15 cellular contexts compared by ENCODE assay signal in genomic region chr9:22416692-22417060, GRCh38. TPM values are rescaled to one million over a fixed set of nuclear protein-coding genes. Genes with fewer than 3 reads are reported as not detected.
DNase-seq lines count a peak whose midpoint lies in the region; TF ChIP-seq lines count a peak whose summit lies in the region.
"Had no signal": no experiment of that assay in that cellular context is flagged by ENCODE, and none has a peak within 500 bp of the region (broad histone marks: within the 10 kb centered on the region; RNA-seq: fewer than 3 reads in every experiment).

No MANE protein-coding gene starts in this region.

- peaks cover 15% of the 10 kb centered on the region for H3K4me1 Mint-ChIP-seq in mesothelial cell of epicardium
- no peaks in the 10 kb centered on the region for H3K4me1 Mint-ChIP-seq in immature natural killer cell
- H3K4me1 Mint-ChIP-seq: activated B cell treated with CpG ODN at 0.5 μM for 24 hours; activated naive CD4-positive, alpha-beta T cell treated with anti-CD3 and anti-CD28 coated beads, Interleukin-2, amount 10 ng/mL, durations not matched to agents 7 days and 5 days had no signal

- intact Hi-C loops in mammary epithelial cell (cut with micrococcal nuclease) (no loop called here), adrenal gland (cut with DNase I) (no loop called here)

- H3K9me3 Mint-ChIP-seq in mesothelial cell of epicardium (peaks cover 9% of the 10 kb centered on the region), immature natural killer cell (peaks cover 0 to 10% (median 2%) of the 10 kb centered on the region in 6 donors)
- H3K9me3 Mint-ChIP-seq: activated naive CD4-positive, alpha-beta T cell treated with anti-CD3 and anti-CD28 coated beads, Interleukin-2, amount 10 ng/mL, durations not matched to agents 7 days and 5 days had no signal

- H3K4me3 ChIP-seq in ACC112 (ENCODE audit: low read depth, low read length) (peak overlapping the region; percentile 42; the same call in 1 of the 2 replicates), mammary epithelial cell (replicated peaks in 1 of 3; ENCODE audit: insufficient read depth in 1 of 3, low read depth in 2 of 3, low read length in 3 of 3) (no peak overlapping the region), adrenal gland (no peak overlapping the region)
- H3K4me3 ChIP-seq: left ventricle myocardium inferior had no signal

- no peak overlapping the region for H3K9ac ChIP-seq in mammary epithelial cell (ENCODE audit: insufficient read depth, low read length)

- no peak for TF ChIP-seq POLR2A in adrenal gland (IDR thresholded peaks at IDR 0.05)

- H3K27ac Mint-ChIP-seq in mesothelial cell of epicardium (peak overlapping the region; percentile 2), immature natural killer cell (no peak overlapping the region)
- H3K27ac Mint-ChIP-seq: activated B cell treated with CpG ODN at 0.5 μM for 24 hours; activated naive CD4-positive, alpha-beta T cell treated with anti-CD3 and anti-CD28 coated beads, Interleukin-2, amount 10 ng/mL, durations not matched to agents 7 days and 5 days had no signal

- H3K79me2 ChIP-seq in ACC112 (ENCODE audit: control insufficient read depth, insufficient read depth, low read length, unreplicated experiment) (no peaks in the 10 kb centered on the region), mammary epithelial cell (ENCODE audit: insufficient read depth, low read length) (no peaks in the 10 kb centered on the region)

- H3K4me1 ChIP-seq in ACC112 (ENCODE audit: control insufficient read depth, insufficient read depth, low read length, unreplicated experiment) (peaks cover 45% of the 10 kb centered on the region), mammary epithelial cell (ENCODE audit: insufficient read depth, low read length) (peaks cover 7% of the 10 kb centered on the region), adrenal gland (replicated peaks in 1 of 2) (no peaks in the 10 kb centered on the region)
- H3K4me1 ChIP-seq: left ventricle myocardium inferior had no signal

- CTCF ChIA-PET in mammary epithelial cell (lab: Charles Lee; ENCODE audit: low non-redundant PET) = no interaction called here

- no peaks in the 10 kb centered on the region for H3K27me3 Mint-ChIP-seq in mesothelial cell of epicardium (ENCODE audit: low read depth)
- no peaks in the 10 kb centered on the region for H3K27me3 Mint-ChIP-seq in immature natural killer cell (ENCODE audit: low read depth in 3 of 3)
- H3K27me3 Mint-ChIP-seq: activated B cell treated with CpG ODN at 0.5 μM for 24 hours; activated naive CD4-positive, alpha-beta T cell treated with anti-CD3 and anti-CD28 coated beads, Interleukin-2, amount 10 ng/mL, durations not matched to agents 7 days and 5 days had no signal

- H3K9me3 ChIP-seq in mammary epithelial cell (replicated peaks; ENCODE audit: insufficient read depth, low read length) (no peaks in the 10 kb centered on the region), adrenal gland (replicated peaks in 1 of 3) (no peaks in the 10 kb centered on the region)

- H2AFZ ChIP-seq in ACC112 (ENCODE audit: low read length, unreplicated experiment) = peak overlapping the region; percentile 82
- peak overlapping the region; percentile 2 for H2AFZ ChIP-seq in mammary epithelial cell (ENCODE audit: low read depth, low read length)

- in situ Hi-C loops in mammary epithelial cell (cut with MboI; ENCODE audit: low sequenced_read_pairs in 2 of 2) = no loop called here

- dilution Hi-C loops in mammary epithelial cell (cut with HindIII; ENCODE audit: low sequenced_read_pairs) = no loop called here

- H4K20me1 ChIP-seq in mammary epithelial cell (ENCODE audit: insufficient read depth, low read length) = no peaks in the 10 kb centered on the region

- no TSS peak for BruUV-seq in mammary epithelial cell (replicated peaks; lab: Mats Ljungman, UMichigan)

- TF ChIP-seq CTCF in mammary epithelial cell (conservative IDR thresholded peaks at IDR 0.05 in 1 of 2, IDR thresholded peaks at IDR 0.05 in 1 of 2; ENCODE audit: extremely low read depth in 1 of 2, insufficient read depth in 1 of 2, low read depth in 1 of 2, low read length in 2 of 2) (no peak), mesothelial cell of epicardium (IDR thresholded peaks at IDR 0.05; ENCODE audit: unreplicated experiment) (no peak), adrenal gland (IDR thresholded peaks at IDR 0.05) (no peak)

- H3K27ac ChIP-seq in ACC112 (ENCODE audit: low read depth, low read length) = peak overlapping the region; percentile 91
- H3K27ac ChIP-seq in mammary epithelial cell (ENCODE audit: insufficient read depth, low read depth, low read length) = no peak overlapping the region
- H3K27ac ChIP-seq in adrenal gland = no peak overlapping the region
- H3K27ac ChIP-seq: left ventricle myocardium inferior had no signal

- H3K36me3 ChIP-seq in ACC112 (ENCODE audit: insufficient read depth, low read length) (no peaks in the 10 kb centered on the region), mammary epithelial cell (ENCODE audit: insufficient read depth, low read length) (no peaks in the 10 kb centered on the region), adrenal gland (replicated peaks in 1 of 2) (no peaks in the 10 kb centered on the region)
- H3K36me3 ChIP-seq: left ventricle myocardium inferior had no signal

- H3K36me3 Mint-ChIP-seq in mesothelial cell of epicardium (no peaks in the 10 kb centered on the region), immature natural killer cell (no peaks in the 10 kb centered on the region)
- H3K36me3 Mint-ChIP-seq: activated naive CD4-positive, alpha-beta T cell treated with anti-CD3 and anti-CD28 coated beads, Interleukin-2, amount 10 ng/mL, durations not matched to agents 7 days and 5 days had no signal

- DNase-seq in LHCN-M2 (ENCODE audit: low read depth) (peak; percentile 82), mammary epithelial cell (peak; percentile 25), mesothelial cell of epicardium (ENCODE audit: low spot score in 2 of 2, unreplicated experiment in 2 of 2) (no peak), epidermal melanocyte (ENCODE audit: insufficient read length, low spot score) (no peak), adrenal gland (no peak), immature natural killer cell (no peak)
- no peak for DNase-seq in stimulated activated CD4-positive, alpha-beta T cell treated with anti-CD3 and anti-CD28 coated beads, Interleukin-1b, Interleukin-23, amount 100 ng/mL, for 48 hours
- DNase-seq: activated B cell treated with CpG ODN at 0.5 μM for 24 hours; activated naive CD4-positive, alpha-beta T cell treated with anti-CD3 and anti-CD28 coated beads, Interleukin-2, amount 10 ng/mL, durations not matched to agents 7 days and 5 days; hippocampal formation; left ventricle myocardium inferior; stimulated activated CD4-positive, alpha-beta T cell treated with anti-CD3 and anti-CD28 coated beads, Interleukin-12 subunit alpha, Interleukin-12 subunit beta, amount 100 ng/mL, for 4 hours; T-helper 1 cell had no signal

- H3K27me3 ChIP-seq in ACC112 (ENCODE audit: insufficient read depth, low read length) (no peaks in the 10 kb centered on the region), mammary epithelial cell (ENCODE audit: insufficient read depth, low read length) (no peaks in the 10 kb centered on the region), adrenal gland (no peaks in the 10 kb centered on the region)

- H3K4me2 ChIP-seq in mammary epithelial cell (ENCODE audit: insufficient read depth, low read depth, low read length) = no peak overlapping the region

- WGBS in mammary epithelial cell (ENCODE audit: low coverage, missing lambda C conversion rate) = 47% methylated on average over 1 of the region's 1 CpG
- 32 to 43% (median 36%) methylated on average over 1 of the region's 1 CpG for WGBS in adrenal gland, 4 donors

- no peak overlapping the region for H3K4me3 Mint-ChIP-seq in mesothelial cell of epicardium
- H3K4me3 Mint-ChIP-seq in immature natural killer cell = no peak overlapping the region
- H3K4me3 Mint-ChIP-seq: activated B cell treated with CpG ODN at 0.5 μM for 24 hours; activated naive CD4-positive, alpha-beta T cell treated with anti-CD3 and anti-CD28 coated beads, Interleukin-2, amount 10 ng/mL, durations not matched to agents 7 days and 5 days had no signal

RNA-seq across cellular contexts. Expression of gene DMRTA1, which starts 29.9 kb away (rescaled TPM):
- total RNA-seq in LHCN-M2 (2014; rRNA removed) = 2.4 and 4.2 TPM in 2 replicates
- polyA plus RNA-seq in LHCN-M2 (2012) = 1.6 TPM
- total RNA-seq in mammary epithelial cell = under 1 TPM; 0.50 to 0.61 TPM
- polyA plus RNA-seq in mammary epithelial cell = 0.36 TPM
- polyA minus RNA-seq in mammary epithelial cell = 0.26 TPM
- total RNA-seq in mesothelial cell of epicardium = 1.5 to 1.6 TPM (median 1.6 TPM) in 3 replicates
- under 1 TPM in 6 of 8 donors, not detected in 2; under 0.01 to 0.31 (median 0.17) TPM for total RNA-seq in adrenal gland
- under 1 TPM in 2 of 3 donors, not detected in 1; 0.03 to 0.07 TPM for polyA plus RNA-seq in adrenal gland
- not detected for polyA plus RNA-seq in immature natural killer cell
- total RNA-seq: activated B cell treated with CpG ODN at 0.5 μM for 24 hours, OCI-LY7 had no signal

Comparison
In these comparisons a context has a peak if more than half of its experiments do, and no peak if none do; other contexts are left out.
1. DNase-seq: peak in LHCN-M2 (single experiment) and mammary epithelial cell (single experiment); none in mesothelial cell of epicardium (0 of 2), epidermal melanocyte (single experiment), adrenal gland (0 of 7), stimulated activated CD4-positive, alpha-beta T cell treated with anti-CD3 and anti-CD28 coated beads, Interleukin-1b, Interleukin-23, amount 100 ng/mL, for 48 hours (single experiment) and immature natural killer cell (0 of 3).